Comparison of ENCODE assay signal across 13 cellular contexts in the genomic region with DNA sequence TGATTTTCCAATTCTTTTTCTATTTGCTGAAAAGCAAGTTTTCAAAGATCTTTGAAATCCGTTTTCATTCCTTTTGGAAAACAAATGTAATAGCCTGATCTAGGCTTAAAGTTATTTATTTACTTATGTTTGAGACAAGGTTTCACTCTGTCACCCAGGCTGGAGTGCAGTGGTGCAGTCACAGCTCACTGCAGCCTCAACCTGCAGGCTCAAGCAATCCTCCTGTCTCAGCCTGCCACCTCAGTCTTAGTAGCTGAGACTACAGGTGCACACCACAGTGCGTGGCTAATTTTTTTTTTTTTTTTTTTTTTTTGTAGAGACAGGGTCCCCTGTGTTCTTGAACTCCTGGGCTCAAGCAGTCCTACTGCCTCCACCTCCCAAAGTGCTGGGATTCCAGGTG. TPM values are rescaled to one million over a fixed set of nuclear protein-coding genes. Genes with fewer than 3 reads are reported as not detected.
DNase-seq lines count a peak whose midpoint lies in the region; ATAC-seq and TF ChIP-seq lines count a peak whose summit lies in the region.
"Had no signal": no experiment of that assay in that cellular context is flagged by ENCODE, and none has a peak within 500 bp of the region (broad histone marks: within the 10 kb centered on the region; RNA-seq: fewer than 3 reads in every experiment).

No MANE protein-coding gene starts in this region.

- CTCF ChIA-PET in PC-9 (lab: Charles Lee): interaction anchor here (0.7 kb wide), 1 partner anchor 366 kb away, joined by 14 read pairs; no protein-coding TSS in a partner anchor

- no peaks in the 10 kb centered on the region for H3K9me2 ChIP-seq in PC-9 (ENCODE audit: insufficient read depth)

- no peak overlapping the region for H3K27ac ChIP-seq in PC-9
- H3K27ac ChIP-seq: Peyer's patch had no signal

- no TSS peak for BruUV-seq in PC-9 (replicated peaks; lab: Mats Ljungman, UMichigan)

- no peaks in the 10 kb centered on the region for H3K36me3 ChIP-seq in PC-9 (ENCODE audit: low read depth)
- H3K36me3 ChIP-seq: esophagus muscularis mucosa, Peyer's patch had no signal

- no peak overlapping the region for H3K4me3 ChIP-seq in PC-9
- H3K4me3 ChIP-seq: esophagus muscularis mucosa, Peyer's patch had no signal

- H3K4me1 ChIP-seq in PC-9 (replicated peaks; ENCODE audit: insufficient read depth): peaks cover 12% of the 10 kb centered on the region

- in situ Hi-C loops in ACHN (cut with HindIII; ENCODE audit: low pct_ligation_motif_present, low pct_unique_long_range_greater_than_20kb, low sequenced_read_pairs): no loop called here

- no peaks in the 10 kb centered on the region for H3K9me3 ChIP-seq in PC-9 (ENCODE audit: insufficient read depth, low read depth)
- H3K9me3 ChIP-seq: esophagus muscularis mucosa, Peyer's patch had no signal

- intact Hi-C loops in PC-9 (cut with micrococcal nuclease; ENCODE audit: unreplicated experiment): no loop called here

- no peak overlapping the region for H2AFZ ChIP-seq in PC-9

- POLR2A ChIA-PET in PC-9 (lab: Charles Lee; ENCODE audit: unreplicated experiment): no interaction called here

- peaks cover 84% of the 10 kb centered on the region for H3K79me2 ChIP-seq in PC-9 (ENCODE audit: low read depth)

- TF ChIP-seq CTCF in PC-9 (conservative IDR thresholded peaks at IDR 0.05): no peak

- ATAC-seq in GM19025 (IDR thresholded peaks at IDR 0.05; ENCODE audit: low read depth, unreplicated experiment): peak; percentile 23
- peak; percentile 25 for ATAC-seq in HG02571 (IDR thresholded peaks at IDR 0.05; ENCODE audit: unreplicated experiment)
- peak; percentile 25 for ATAC-seq in HG03432 (IDR thresholded peaks at IDR 0.05; ENCODE audit: unreplicated experiment)
- no peak for ATAC-seq in GM21526 (IDR thresholded peaks at IDR 0.05; ENCODE audit: low FRiP score, unreplicated experiment)
- ATAC-seq: activated naive CD4-positive, alpha-beta T cell treated with anti-CD3 and anti-CD28 coated beads, Interleukin-2, amount 50 U/mL, for 72 hours had no signal

- DNase-seq in ACHN: peak; percentile 31
- no peak for DNase-seq in PC-9
- DNase-seq in middle frontal gyrus (ENCODE audit: extremely low spot score, low spot score): no peak
- DNase-seq in COR-L47 (lab: John Stamatoyannopoulos, UW): no peak
- DNase-seq: midbrain, Peyer's patch, substantia nigra had no signal

- H3F3A ChIP-seq in PC-9 (ENCODE audit: insufficient read depth, low read depth): no peaks in the 10 kb centered on the region

- H3K27me3 ChIP-seq in PC-9 (ENCODE audit: insufficient read depth, low read depth): no peaks in the 10 kb centered on the region
- H3K27me3 ChIP-seq: esophagus muscularis mucosa, Peyer's patch had no signal

- peaks cover 14% of the 10 kb centered on the region for H4K20me1 ChIP-seq in PC-9 (ENCODE audit: insufficient read depth)

- H3K4me2 ChIP-seq in PC-9: no peak overlapping the region

RNA-seq across cellular contexts. Expression of a gene that starts 4.6 kb away (rescaled TPM):
- 16.3 and 25.8 TPM in 2 replicates for total RNA-seq in PC-9 (2021)
